ENCODE assay signal across 25 cellular contexts in genomic region chr10:59550061-59550460, GRCh38.
DNase-seq lines count a peak whose midpoint lies in the region; FAIRE-seq and TF ChIP-seq lines count a peak whose summit lies in the region.
"Had no signal": no experiment of that assay in that cellular context is flagged by ENCODE, and none has a peak within 500 bp of the region (broad histone marks: within the 10 kb centered on the region; RNA-seq: fewer than 3 reads in every experiment).

No MANE protein-coding gene starts in this region.

- in situ Hi-C loops in Caki2 (cut with HindIII; ENCODE audit: low pct_unique_long_range_greater_than_20kb, low sequenced_read_pairs), result no loop called here

- H3K27ac Mint-ChIP-seq in HFFc6, result no peak overlapping the region
- H3K27ac Mint-ChIP-seq: CD14-positive monocyte; CD4-positive, alpha-beta memory T cell; CD4-positive, CD25-positive, alpha-beta regulatory T cell; CD8-positive, alpha-beta memory T cell had no signal

- FAIRE-seq in GM12892 (lab: Jason Lieb, UNC), result no peak
- FAIRE-seq: A204.1, GM12878, GM18507 had no signal

- TF ChIP-seq CTCF in HFFc6 (IDR thresholded peaks at IDR 0.05), result no peak

- no peak overlapping the region for H3K4me3 Mint-ChIP-seq in HFFc6
- H3K4me3 Mint-ChIP-seq: CD14-positive monocyte; CD4-positive, alpha-beta memory T cell; CD4-positive, CD25-positive, alpha-beta regulatory T cell; CD8-positive, alpha-beta memory T cell had no signal

- DNase-seq in Caki2 (ENCODE audit: low read depth) (peak; percentile 74), kidney glomerular epithelial cell (lab: John Stamatoyannopoulos, UW) (peak; percentile 39), renal cortical epithelial cell (ENCODE audit: low read depth) (peak; percentile 5), T-helper 9 cell (no peak), HFFc6 (no peak), GM12892 (ENCODE audit: insufficient read length) (no peak)
- DNase-seq: 8988T; ACHN; BE2C; C1 segment of cervical spinal cord; CD4-positive, alpha-beta memory T cell; CD4-positive, CD25-positive, alpha-beta regulatory T cell; CD8-positive, alpha-beta memory T cell; COR-L47; DMS 273 treated with DMSO at 0.1 percent for 48 hours; DMS153; DMS53; DMS79; DND-41; EL; GDM1 had no signal

- peaks cover 35% of the 10 kb centered on the region for H3K9me3 Mint-ChIP-seq in HFFc6

- no peaks in the 10 kb centered on the region for H3K36me3 Mint-ChIP-seq in HFFc6 (ENCODE audit: low read depth)
- H3K36me3 Mint-ChIP-seq: CD14-positive monocyte; CD4-positive, alpha-beta memory T cell; CD4-positive, CD25-positive, alpha-beta regulatory T cell; CD8-positive, alpha-beta memory T cell had no signal

- no peaks in the 10 kb centered on the region for H3K27me3 Mint-ChIP-seq in HFFc6 (ENCODE audit: insufficient read depth)
- H3K27me3 Mint-ChIP-seq: CD4-positive, CD25-positive, alpha-beta regulatory T cell had no signal

- no peak for TF ChIP-seq POLR2A in GM12892 (IDR thresholded peaks at IDR 0.05; ENCODE audit: low read depth, low read length)

- H3K4me1 Mint-ChIP-seq in HFFc6 (ENCODE audit: low read depth), result no peaks in the 10 kb centered on the region
- H3K4me1 Mint-ChIP-seq: CD14-positive monocyte; CD4-positive, alpha-beta memory T cell; CD4-positive, CD25-positive, alpha-beta regulatory T cell; CD8-positive, alpha-beta memory T cell had no signal

Comparison
In these comparisons a context has a peak if more than half of its experiments do, and no peak if none do; other contexts are left out.
1. DNase-seq: peak in Caki2 (single experiment), kidney glomerular epithelial cell (single experiment) and renal cortical epithelial cell (single experiment); none in T-helper 9 cell (single experiment), HFFc6 (single experiment) and GM12892 (single experiment).